ENCODE assay signal across 29 cellular contexts in genomic region chr1:204658295-204658694, GRCh38. TPM values are rescaled to one million over a fixed set of nuclear protein-coding genes. Genes with fewer than 3 reads are reported as not detected.
"Had no signal": no experiment of that assay in that cellular context is flagged by ENCODE, and none has a peak within 500 bp of the region (broad histone marks: within the 10 kb centered on the region; RNA-seq: fewer than 3 reads in every experiment).

No MANE protein-coding gene starts in this region.

- H3K4me3 ChIP-seq: pancreas, prostate gland, right atrium auricular region, skin epidermis, spleen, suprapubic skin, testis, tibial artery, transverse colon, upper lobe of right lung, uterus had no signal

- H3K27ac ChIP-seq: neutrophil, pancreas, prostate gland, right atrium auricular region, skin epidermis, spleen, suprapubic skin, testis, tibial artery, transverse colon, upper lobe of right lung, uterus had no signal

- FAIRE-seq: pancreas had no signal

- H3K9me3 ChIP-seq: neutrophil, pancreas, prostate gland, right atrium auricular region, spleen, suprapubic skin, testis, tibial artery, transverse colon, upper lobe of right lung, uterus had no signal

- H3K36me3 ChIP-seq: neutrophil, pancreas, prostate gland, right atrium auricular region, spleen, suprapubic skin, tibial artery, transverse colon, upper lobe of right lung, uterus had no signal

- ATAC-seq: naive thymus-derived CD4-positive, alpha-beta T cell; natural killer cell; pancreas; sciatic nerve; stimulated activated memory B cell treated with anti-CD40 and anti-IgM and Interleukin-4, amounts not matched to agents 10 μg/mL and 1 μg/mL and 100 μg/mL, for 72 hours; stimulated activated naive CD8-positive, alpha-beta T cell treated with anti-CD3 and anti-CD28 coated beads, Interleukin-15, amount 100 ng/mL, for 72 hours; stimulated activated naive CD8-positive, alpha-beta T cell treated with anti-CD3 and anti-CD28 coated beads, Interleukin-15, Interleukin-2, amounts not matched to agents 100 U/mL and 50 U/mL, for 24 hours; upper lobe of right lung had no signal

- DNase-seq: naive thymus-derived CD4-positive, alpha-beta T cell; natural killer cell; nucleus accumbens; pancreas; retina; spleen; stimulated activated CD4-positive, alpha-beta T cell treated with anti-CD3 and anti-CD28 coated beads, Interleukin-12 subunit alpha, Interleukin-12 subunit beta, amount 100 ng/mL, for 4 hours; stimulated activated CD4-positive, alpha-beta T cell treated with anti-CD3 and anti-CD28 coated beads, Interleukin-1b, Interleukin-23, amount 100 ng/mL, for 48 hours; stimulated activated CD4-positive, alpha-beta T cell treated with anti-CD3 and anti-CD28 coated beads, Interleukin-4, amount 100 ng/mL, for 1 hour; stimulated activated CD4-positive, alpha-beta T cell treated with anti-CD3 and anti-CD28 coated beads, Interleukin-4, amount 100 ng/mL, for 4 hours; stimulated activated CD8-positive, alpha-beta memory T cell treated with anti-CD3 and anti-CD28 coated beads, Interleukin-4, amount 100 ng/mL, for 48 hours; stimulated activated naive CD4-positive, alpha-beta T cell; stimulated activated naive CD8-positive, alpha-beta T cell treated with anti-CD3 and anti-CD28 coated beads, Interleukin-15, amount 100 ng/mL, for 72 hours; stimulated activated naive CD8-positive, alpha-beta T cell treated with anti-CD3 and anti-CD28 coated beads, Interleukin-15, Interleukin-2, amounts not matched to agents 100 U/mL and 50 U/mL, for 24 hours; substantia nigra; testis; transverse colon; upper lobe of right lung; uterus had no signal

- H3K4me1 ChIP-seq: pancreas, prostate gland, right atrium auricular region, spleen, suprapubic skin, testis, tibial artery, upper lobe of right lung, uterus had no signal

- H3K27me3 ChIP-seq: pancreas, right atrium auricular region, testis, transverse colon, upper lobe of right lung, uterus had no signal

RNA-seq across cellular contexts. Expression of gene LRRN2, which starts 27.2 kb away (rescaled TPM):
- total RNA-seq: naive thymus-derived CD4-positive, alpha-beta T cell; osteocyte; pulmonary artery endothelial cell had no signal
